8 cellular contexts compared by ENCODE assay signal in genomic region chr13:111474136-111475002, GRCh38.
DNase-seq lines count a peak whose midpoint lies in the region; ATAC-seq and TF ChIP-seq lines count a peak whose summit lies in the region.

No MANE protein-coding gene starts in this region.

- no peaks in the 10 kb centered on the region for H4K20me1 ChIP-seq in PC-3 (ENCODE audit: low read length)

- DNase-seq in DMS153 (lab: John Stamatoyannopoulos, UW) = peak; percentile 52
- peak; percentile 24 for DNase-seq in Jurkat, Clone E6-1 (ENCODE audit: low read depth, low spot score)
- DNase-seq in PC-3 = peak; percentile 55
- DNase-seq in epithelial cell of esophagus (ENCODE audit: low read depth) = peak; percentile 40
- peak; percentile 62 for DNase-seq in midbrain (lab: John Stamatoyannopoulos, UW)
- no peak for DNase-seq in NK-92 treated with Interleukin-12 subunit alpha and Interleukin-12 subunit beta, amount 100 ng/mL, for 24 hours (lab: John Stamatoyannopoulos, UW)
- DNase-seq in stimulated activated effector memory CD8-positive, alpha-beta T cell treated with anti-CD3 and anti-CD28 coated beads, Interleukin-12 subunit alpha, Interleukin-12 subunit beta, amount 100 ng/mL, for 72 hours (ENCODE audit: low spot score in 2 of 2) = no peak

- H3K9ac ChIP-seq in PC-3 (ENCODE audit: low read length) = no peak overlapping the region

- H3K27me3 ChIP-seq in PC-3 (ENCODE audit: low read length) = peaks cover 45% of the 10 kb centered on the region

- no peak overlapping the region for H3K27ac Mint-ChIP-seq in stimulated activated effector memory CD8-positive, alpha-beta T cell treated with anti-CD3 and anti-CD28 coated beads, Interleukin-12 subunit alpha, Interleukin-12 subunit beta, amount 100 ng/mL, for 72 hours

- no peak overlapping the region for H3K4me3 Mint-ChIP-seq in stimulated activated effector memory CD8-positive, alpha-beta T cell treated with anti-CD3 and anti-CD28 coated beads, Interleukin-12 subunit alpha, Interleukin-12 subunit beta, amount 100 ng/mL, for 72 hours

- POLR2A ChIA-PET in PC-3 (lab: Charles Lee; ENCODE audit: unreplicated experiment) = no interaction called here

- no peaks in the 10 kb centered on the region for H3K9me2 ChIP-seq in PC-3 (replicated peaks; ENCODE audit: low read length)

- no peak overlapping the region for H2AFZ ChIP-seq in PC-3 (ENCODE audit: low read length)

- ATAC-seq in PC-3 (peak; percentile 74), GM21367 (IDR thresholded peaks at IDR 0.05; ENCODE audit: unreplicated experiment) (no peak)
- no peak for ATAC-seq in stimulated activated effector memory CD8-positive, alpha-beta T cell treated with anti-CD3 and anti-CD28 coated beads, Interleukin-12 subunit alpha, Interleukin-12 subunit beta, amount 100 ng/mL, for 72 hours

- H3K4me2 ChIP-seq in PC-3 (ENCODE audit: low read length) = no peak overlapping the region

- H3K9me3 ChIP-seq in PC-3 (ENCODE audit: low read length) = no peaks in the 10 kb centered on the region

- CTCF ChIA-PET in PC-3 (lab: Charles Lee) = interaction anchor here (0.5 to 1.6 kb wide), 2 partner anchors 575 to 969 kb away, joined by 3 to 7 read pairs; no protein-coding TSS in a partner anchor

- no peaks in the 10 kb centered on the region for H3K36me3 Mint-ChIP-seq in stimulated activated effector memory CD8-positive, alpha-beta T cell treated with anti-CD3 and anti-CD28 coated beads, Interleukin-12 subunit alpha, Interleukin-12 subunit beta, amount 100 ng/mL, for 72 hours

- TF ChIP-seq CTCF in PC-3 (conservative IDR thresholded peaks at IDR 0.05; ENCODE audit: low read depth, low read length) = peak; percentile 65
- peak; percentile 23 for TF ChIP-seq CTCF in epithelial cell of esophagus (IDR thresholded peaks at IDR 0.05; ENCODE audit: insufficient read depth, low read depth, low read length, missing control alignments)

- no peaks in the 10 kb centered on the region for H3F3A ChIP-seq in PC-3 (ENCODE audit: low read length, unreplicated experiment)

- intact Hi-C loops in PC-3 (cut with micrococcal nuclease) = loop anchor here (1.0 to 10.0 kb wide), 2 partner anchors 970 to 1040 kb away; no protein-coding TSS in a partner anchor

- no TSS peak for BruUV-seq in PC-3 (replicated peaks; lab: Mats Ljungman, UMichigan)

- no peak overlapping the region for H3K4me3 ChIP-seq in Jurkat, Clone E6-1 (ENCODE audit: low read length)
- no peak overlapping the region for H3K4me3 ChIP-seq in PC-3 (ENCODE audit: low read length)
- H3K4me3 ChIP-seq in epithelial cell of esophagus (ENCODE audit: low read length) = no peak overlapping the region

- no peaks in the 10 kb centered on the region for H3K4me1 Mint-ChIP-seq in stimulated activated effector memory CD8-positive, alpha-beta T cell treated with anti-CD3 and anti-CD28 coated beads, Interleukin-12 subunit alpha, Interleukin-12 subunit beta, amount 100 ng/mL, for 72 hours

- H3K27ac ChIP-seq in PC-3 (ENCODE audit: low read length) = no peak overlapping the region

- no peaks in the 10 kb centered on the region for H3K36me3 ChIP-seq in PC-3 (ENCODE audit: low read depth, low read length)

- H3K4me1 ChIP-seq in PC-3 (ENCODE audit: insufficient read depth, low read length) = no peaks in the 10 kb centered on the region

- H3K79me2 ChIP-seq in PC-3 (ENCODE audit: low read length) = no peaks in the 10 kb centered on the region

- no peaks in the 10 kb centered on the region for H3K9me3 Mint-ChIP-seq in stimulated activated effector memory CD8-positive, alpha-beta T cell treated with anti-CD3 and anti-CD28 coated beads, Interleukin-12 subunit alpha, Interleukin-12 subunit beta, amount 100 ng/mL, for 72 hours

Comparison
In these comparisons a context has a peak if more than half of its experiments do, and no peak if none do; other contexts are left out.
1. DNase-seq: peak in DMS153 (single experiment), Jurkat, Clone E6-1 (single experiment), PC-3 (single experiment), epithelial cell of esophagus (single experiment) and midbrain (single experiment); none in NK-92 treated with Interleukin-12 subunit alpha and Interleukin-12 subunit beta, amount 100 ng/mL, for 24 hours (single experiment) and stimulated activated effector memory CD8-positive, alpha-beta T cell treated with anti-CD3 and anti-CD28 coated beads, Interleukin-12 subunit alpha, Interleukin-12 subunit beta, amount 100 ng/mL, for 72 hours (0 of 2).